ENCODE assay signal across 1 cellular context in the genomic region with DNA sequence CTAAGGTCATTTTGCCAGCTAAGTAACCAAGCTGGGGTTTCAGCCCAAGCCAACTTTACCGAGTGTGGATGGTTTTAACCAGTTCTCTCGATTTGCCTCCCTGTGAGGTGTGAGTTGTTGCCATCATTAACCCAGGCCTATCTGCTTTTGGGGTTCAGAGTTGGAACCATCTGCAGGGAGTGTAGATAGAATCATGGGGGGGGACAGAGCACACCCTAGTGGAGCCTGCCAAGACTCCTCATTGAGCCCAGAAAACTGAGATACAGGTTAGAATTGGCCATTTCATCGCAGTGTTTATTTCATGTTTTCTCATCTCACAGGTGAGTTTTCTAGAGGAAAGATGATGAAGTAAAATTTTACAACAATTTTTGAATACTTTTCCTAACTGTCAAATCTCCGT.
TF ChIP-seq lines count a peak whose summit lies in the region.

No MANE protein-coding gene starts in this region.

TF ChIP-seq in H1, 55 proteins besides CTCF, POLR2A, EP300 and RAD21:
- TF ChIP-seq POLR2AphosphoS5 (IDR thresholded peaks at IDR 0.05; ENCODE audit: low read depth, low read length) = no peak
- no peak for TF ChIP-seq SUZ12 (IDR thresholded peaks at IDR 0.05; ENCODE audit: low read length)
- no peak for TF ChIP-seq ASH2L (IDR thresholded peaks at IDR 0.05; ENCODE audit: low read length)
- no peak for TF ChIP-seq SRF (IDR thresholded peaks at IDR 0.05; ENCODE audit: low read depth, low read length)
- no peak for TF ChIP-seq YY1 (IDR thresholded peaks at IDR 0.05; ENCODE audit: low read depth, low read length)
- TF ChIP-seq SP1 (IDR thresholded peaks at IDR 0.05; ENCODE audit: low read depth, low read length) = no peak
- TF ChIP-seq JUN (IDR thresholded peaks at IDR 0.05; ENCODE audit: low read depth, low read length) = no peak
- no peak for TF ChIP-seq CEBPB (IDR thresholded peaks at IDR 0.05; ENCODE audit: low read depth, low read length)
- TF ChIP-seq, protein P1, sequence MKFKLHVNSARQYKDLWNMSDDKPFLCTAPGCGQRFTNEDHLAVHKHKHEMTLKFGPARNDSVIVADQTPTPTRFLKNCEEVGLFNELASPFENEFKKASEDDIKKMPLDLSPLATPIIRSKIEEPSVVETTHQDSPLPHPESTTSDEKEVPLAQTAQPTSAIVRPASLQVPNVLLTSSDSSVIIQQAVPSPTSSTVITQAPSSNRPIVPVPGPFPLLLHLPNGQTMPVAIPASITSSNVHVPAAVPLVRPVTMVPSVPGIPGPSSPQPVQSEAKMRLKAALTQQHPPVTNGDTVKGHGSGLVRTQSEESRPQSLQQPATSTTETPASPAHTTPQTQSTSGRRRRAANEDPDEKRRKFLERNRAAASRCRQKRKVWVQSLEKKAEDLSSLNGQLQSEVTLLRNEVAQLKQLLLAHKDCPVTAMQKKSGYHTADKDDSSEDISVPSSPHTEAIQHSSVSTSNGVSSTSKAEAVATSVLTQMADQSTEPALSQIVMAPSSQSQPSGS (IDR thresholded peaks at IDR 0.05; ENCODE audit: low read length) = no peak
- TF ChIP-seq, protein P2, sequence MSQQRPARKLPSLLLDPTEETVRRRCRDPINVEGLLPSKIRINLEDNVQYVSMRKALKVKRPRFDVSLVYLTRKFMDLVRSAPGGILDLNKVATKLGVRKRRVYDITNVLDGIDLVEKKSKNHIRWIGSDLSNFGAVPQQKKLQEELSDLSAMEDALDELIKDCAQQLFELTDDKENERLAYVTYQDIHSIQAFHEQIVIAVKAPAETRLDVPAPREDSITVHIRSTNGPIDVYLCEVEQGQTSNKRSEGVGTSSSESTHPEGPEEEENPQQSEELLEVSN (IDR thresholded peaks at IDR 0.05) = no peak
- no peak for TF ChIP-seq POU5F1 (IDR thresholded peaks at IDR 0.05; ENCODE audit: low read depth, low read length)
- TF ChIP-seq MAFK (IDR thresholded peaks at IDR 0.05; ENCODE audit: low read depth, low read length) = no peak
- no peak for TF ChIP-seq EGR1 (IDR thresholded peaks at IDR 0.05; ENCODE audit: borderline replicate concordance, low read depth, low read length)
- TF ChIP-seq CTBP2 (IDR thresholded peaks at IDR 0.05; ENCODE audit: borderline replicate concordance, insufficient read depth, insufficient read length, low read length) = no peak
- no peak for TF ChIP-seq EZH2 (IDR thresholded peaks at IDR 0.05; ENCODE audit: low read depth, low read length, severe bottlenecking)
- TF ChIP-seq CREB1 (IDR thresholded peaks at IDR 0.05) = no peak
- TF ChIP-seq SIN3A (conservative IDR thresholded peaks at IDR 0.05 in 1 of 2, IDR thresholded peaks at IDR 0.05 in 1 of 2; ENCODE audit: low read depth in 1 of 2, low read length in 2 of 2) = no peak
- no peak for TF ChIP-seq BACH1 (IDR thresholded peaks at IDR 0.05; ENCODE audit: low read length)
- no peak for TF ChIP-seq HDAC6 (IDR thresholded peaks at IDR 0.05; ENCODE audit: low read depth, low read length)
- TF ChIP-seq GTF2F1 (IDR thresholded peaks at IDR 0.05; ENCODE audit: borderline replicate concordance, low read depth, low read length) = no peak
